ENCODE assay signal across 21 cellular contexts in genomic region chr7:390761-391410, GRCh38.
A peak's percentile ranks its signal among the peaks of the same experiment; 100 is the strongest.
DNase-seq lines count a peak whose midpoint lies in the region; ATAC-seq and TF ChIP-seq lines count a peak whose summit lies in the region.
"Had no signal": no experiment of that assay in that cellular context is flagged by ENCODE, and none has a peak within 500 bp of the region (broad histone marks: within the 10 kb centered on the region; RNA-seq: fewer than 3 reads in every experiment).

No MANE protein-coding gene starts in this region.

- H3K9ac ChIP-seq in mammary epithelial cell (ENCODE audit: insufficient read depth, low read length), result no peak overlapping the region

- dilution Hi-C loops in mammary epithelial cell (cut with HindIII; ENCODE audit: low sequenced_read_pairs), result no loop called here

- intact Hi-C loops in mammary epithelial cell (cut with micrococcal nuclease), result loop anchor here (1.0 kb wide), 1 partner anchor 21 kb away; no protein-coding TSS in a partner anchor

- no peak for TF ChIP-seq POLR2A in upper lobe of left lung (IDR thresholded peaks at IDR 0.05)

- WGBS in mammary epithelial cell (ENCODE audit: low coverage, missing lambda C conversion rate), result 44% methylated on average over 2 of the region's 20 CpGs
- 89 to 93% methylated on average over 12 to 20 of the region's 20 CpGs for WGBS in upper lobe of left lung, 2 donors

- no peaks in the 10 kb centered on the region for H3K27me3 ChIP-seq in mammary epithelial cell (ENCODE audit: insufficient read depth, low read length)
- H3K27me3 ChIP-seq in upper lobe of left lung, result no peaks in the 10 kb centered on the region
- H3K27me3 ChIP-seq: esophagus squamous epithelium, vagina had no signal

- in situ Hi-C loops in mammary epithelial cell (cut with MboI; ENCODE audit: low sequenced_read_pairs in 2 of 2), result no loop called here

- no peaks in the 10 kb centered on the region for H3K79me2 ChIP-seq in mammary epithelial cell (ENCODE audit: insufficient read depth, low read length)

- no peaks in the 10 kb centered on the region for H4K20me1 ChIP-seq in mammary epithelial cell (ENCODE audit: insufficient read depth, low read length)

- peak overlapping the region; percentile 78 for H3K4me2 ChIP-seq in mammary epithelial cell (ENCODE audit: insufficient read depth, low read depth, low read length)

- H3K27ac ChIP-seq in mammary epithelial cell (ENCODE audit: insufficient read depth, low read depth, low read length) (no peak overlapping the region), upper lobe of left lung (no peak overlapping the region)
- H3K27ac ChIP-seq: esophagus squamous epithelium, vagina had no signal

- peaks cover 14% of the 10 kb centered on the region for H3K9me3 ChIP-seq in mammary epithelial cell (replicated peaks; ENCODE audit: insufficient read depth, low read length)
- peaks cover 6 to 14% (median 10%) of the 10 kb centered on the region in 4 donors for H3K9me3 ChIP-seq in upper lobe of left lung

- H3K36me3 ChIP-seq in mammary epithelial cell (ENCODE audit: insufficient read depth, low read length), result no peaks in the 10 kb centered on the region
- no peaks in the 10 kb centered on the region for H3K36me3 ChIP-seq in upper lobe of left lung
- H3K36me3 ChIP-seq: esophagus squamous epithelium, vagina had no signal

- CTCF ChIA-PET in mammary epithelial cell (lab: Charles Lee; ENCODE audit: low non-redundant PET), result no interaction called here

- TF ChIP-seq CTCF in mammary epithelial cell (conservative IDR thresholded peaks at IDR 0.05 in 1 of 2, IDR thresholded peaks at IDR 0.05 in 1 of 2; ENCODE audit: extremely low read depth in 1 of 2, insufficient read depth in 1 of 2, low read depth in 1 of 2, low read length in 2 of 2) (no peak), upper lobe of left lung (IDR thresholded peaks at IDR 0.05) (no peak)

- ATAC-seq in left lobe of liver (no peak), upper lobe of left lung (ENCODE audit: low FRiP score in 2 of 2) (peak; percentile 15 to 20)
- ATAC-seq: activated CD4-positive, CD25-positive, alpha-beta regulatory T cell treated with anti-CD3 and anti-CD28 coated beads, Interleukin-2, amount 50 U/mL, for 24 hours; GM12878; PC-3 had no signal

- TF ChIP-seq EP300 in upper lobe of left lung (IDR thresholded peaks at IDR 0.05), result no peak

- no peak overlapping the region for H3K4me3 ChIP-seq in mammary epithelial cell (replicated peaks in 1 of 3; ENCODE audit: insufficient read depth in 1 of 3, low read depth in 2 of 3, low read length in 3 of 3)
- no peak overlapping the region for H3K4me3 ChIP-seq in upper lobe of left lung
- H3K4me3 ChIP-seq: esophagus squamous epithelium, GM12878, vagina had no signal

- no TSS peak for BruUV-seq in mammary epithelial cell (replicated peaks; lab: Mats Ljungman, UMichigan)

- H3K4me1 ChIP-seq in mammary epithelial cell (ENCODE audit: insufficient read depth, low read length) (peaks cover 17% of the 10 kb centered on the region), upper lobe of left lung (peaks cover 0 to 7% (median 4%) of the 10 kb centered on the region in 4 donors)

- peak overlapping the region; percentile 84 for H2AFZ ChIP-seq in mammary epithelial cell (ENCODE audit: low read depth, low read length)

- DNase-seq in activated effector memory CD4-positive, alpha-beta T cell treated with anti-CD3 and anti-CD28 coated beads, Interleukin-2, amount 50 U/mL, for 16 hours, result peak; percentile 50
- no peak for DNase-seq in activated effector memory CD4-positive, alpha-beta T cell treated with Interleukin-2 at 50 U/mL for 16 hours
- DNase-seq in mammary epithelial cell, result no peak
- peak; percentile 31 for DNase-seq in left lobe of liver (ENCODE audit: low spot score)
- peak in 1 of 2 donors; percentile 69 for DNase-seq in upper lobe of left lung
- no peak for DNase-seq in T-helper 1 cell
- no peak for DNase-seq in pons (ENCODE audit: low spot score)
- DNase-seq in Ammon's horn (ENCODE audit: low spot score), result no peak
- DNase-seq: ACHN; central memory CD4-positive, alpha-beta T cell; DMS53; effector CD4-positive, alpha-beta T cell; esophagus squamous epithelium; MM.1S; NCI-H774; occipital lobe; PC-3; stimulated activated CD4-positive, alpha-beta T cell treated with anti-CD3 and anti-CD28 coated beads, Interleukin-2, amount 100 ng/mL, for 24 hours had no signal

Comparison
In these comparisons a context has a peak if more than half of its experiments do, and no peak if none do; other contexts are left out.
1. DNase-seq: peak in activated effector memory CD4-positive, alpha-beta T cell treated with anti-CD3 and anti-CD28 coated beads, Interleukin-2, amount 50 U/mL, for 16 hours (single experiment) and left lobe of liver (single experiment); none in activated effector memory CD4-positive, alpha-beta T cell treated with Interleukin-2 at 50 U/mL for 16 hours (single experiment), mammary epithelial cell (single experiment), T-helper 1 cell (0 of 5), pons (single experiment) and Ammon's horn (single experiment).